In the genomic region with DNA sequence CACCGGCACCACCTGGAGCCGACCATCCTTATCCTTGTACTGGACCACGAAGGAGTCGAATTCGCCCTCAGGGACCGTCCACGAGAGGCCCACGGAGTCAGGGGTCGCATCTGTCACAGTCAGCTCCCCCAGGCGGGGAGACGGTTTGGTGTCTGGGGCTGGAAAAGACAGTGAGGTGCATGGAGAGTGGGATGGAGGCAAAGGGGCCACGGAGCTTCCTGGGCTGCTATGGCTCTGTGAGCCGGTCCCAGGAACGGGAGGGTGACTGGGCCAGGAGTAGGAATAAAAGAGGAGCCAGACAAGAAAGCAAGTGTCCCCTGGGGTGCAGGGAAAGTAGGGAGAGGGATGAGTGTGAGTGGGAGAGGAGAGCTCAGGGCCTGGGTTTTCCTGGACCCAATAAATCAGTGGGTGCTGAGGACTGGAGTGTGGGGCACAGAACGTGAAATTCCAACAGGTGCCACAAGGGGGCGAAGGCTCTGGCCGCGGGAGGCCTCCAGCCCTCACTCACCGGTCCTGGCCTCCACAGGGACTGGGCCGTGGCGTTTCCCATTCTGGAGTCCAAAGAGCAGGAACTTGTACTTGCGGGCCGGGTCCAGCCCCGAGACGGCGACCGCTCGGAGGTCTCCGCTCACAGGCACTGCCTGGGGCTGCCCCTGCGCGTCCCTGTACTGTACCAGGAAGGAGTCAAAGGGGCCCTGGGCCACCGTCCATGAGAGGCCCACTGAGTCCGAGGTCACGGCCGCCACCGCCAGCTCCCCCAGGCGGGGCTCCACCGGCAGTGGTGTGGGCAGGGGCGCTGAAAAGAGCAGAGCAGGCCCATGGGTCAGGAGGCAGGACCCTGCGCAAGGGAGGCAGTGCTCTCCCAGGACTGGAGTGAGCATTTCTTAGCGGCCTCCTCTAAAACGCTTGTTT, we compare ENCODE assay signal across 1 cellular context.
A peak's percentile ranks its signal among the peaks of the same experiment; 100 is the strongest.
TF ChIP-seq lines count a peak whose summit lies in the region.

No MANE protein-coding gene starts in this region.

TF ChIP-seq in HepG2, 621 proteins besides CTCF, POLR2A, EP300 and RAD21 (continued from another document and continues in another):
- TF ChIP-seq, protein P1, sequence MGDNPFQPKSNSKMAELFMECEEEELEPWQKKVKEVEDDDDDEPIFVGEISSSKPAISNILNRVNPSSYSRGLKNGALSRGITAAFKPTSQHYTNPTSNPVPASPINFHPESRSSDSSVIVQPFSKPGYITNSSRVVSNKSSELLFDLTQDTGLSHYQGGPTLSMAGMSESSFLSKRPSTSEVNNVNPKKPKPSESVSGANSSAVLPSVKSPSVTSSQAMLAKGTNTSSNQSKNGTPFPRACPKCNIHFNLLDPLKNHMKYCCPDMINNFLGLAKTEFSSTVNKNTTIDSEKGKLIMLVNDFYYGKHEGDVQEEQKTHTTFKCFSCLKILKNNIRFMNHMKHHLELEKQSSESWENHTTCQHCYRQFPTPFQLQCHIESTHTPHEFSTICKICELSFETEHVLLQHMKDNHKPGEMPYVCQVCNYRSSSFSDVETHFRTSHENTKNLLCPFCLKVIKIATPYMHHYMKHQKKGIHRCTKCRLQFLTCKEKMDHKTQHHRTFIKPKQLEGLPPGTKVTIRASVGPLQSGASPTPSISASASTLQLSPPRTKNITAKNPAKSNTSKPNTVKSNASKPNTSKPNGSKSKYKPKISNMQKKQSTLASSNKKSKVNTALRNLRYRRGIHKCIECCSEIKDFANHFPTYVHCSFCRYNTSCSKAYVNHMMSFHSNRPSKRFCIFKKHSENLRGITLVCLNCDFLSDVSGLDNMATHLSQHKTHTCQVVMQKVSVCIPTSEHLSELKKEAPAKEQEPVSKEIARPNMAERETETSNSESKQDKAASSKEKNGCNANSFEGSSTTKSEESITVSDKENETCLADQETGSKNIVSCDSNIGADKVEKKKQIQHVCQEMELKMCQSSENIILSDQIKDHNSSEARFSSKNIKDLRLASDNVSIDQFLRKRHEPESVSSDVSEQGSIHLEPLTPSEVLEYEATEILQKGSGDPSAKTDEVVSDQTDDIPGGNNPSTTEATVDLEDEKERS (CRISPR knock-in tag; IDR thresholded peaks at IDR 0.05): peak; percentile 95
- TF ChIP-seq, protein P2, sequence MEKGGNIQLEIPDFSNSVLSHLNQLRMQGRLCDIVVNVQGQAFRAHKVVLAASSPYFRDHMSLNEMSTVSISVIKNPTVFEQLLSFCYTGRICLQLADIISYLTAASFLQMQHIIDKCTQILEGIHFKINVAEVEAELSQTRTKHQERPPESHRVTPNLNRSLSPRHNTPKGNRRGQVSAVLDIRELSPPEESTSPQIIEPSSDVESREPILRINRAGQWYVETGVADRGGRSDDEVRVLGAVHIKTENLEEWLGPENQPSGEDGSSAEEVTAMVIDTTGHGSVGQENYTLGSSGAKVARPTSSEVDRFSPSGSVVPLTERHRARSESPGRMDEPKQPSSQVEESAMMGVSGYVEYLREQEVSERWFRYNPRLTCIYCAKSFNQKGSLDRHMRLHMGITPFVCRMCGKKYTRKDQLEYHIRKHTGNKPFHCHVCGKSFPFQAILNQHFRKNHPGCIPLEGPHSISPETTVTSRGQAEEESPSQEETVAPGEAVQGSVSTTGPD (CRISPR knock-in tag; IDR thresholded peaks at IDR 0.05): no peak
- peak; percentile 83 for TF ChIP-seq ZSCAN25 (CRISPR knock-in tag; IDR thresholded peaks at IDR 0.05)
- TF ChIP-seq SRSF1 (optimal IDR thresholded peaks at IDR 0.05; ENCODE audit: low read depth, low read length): peak; percentile 81
- TF ChIP-seq SETDB1 (CRISPR knock-in tag; IDR thresholded peaks at IDR 0.05; ENCODE audit: borderline replicate concordance): no peak
- TF ChIP-seq, protein P3, sequence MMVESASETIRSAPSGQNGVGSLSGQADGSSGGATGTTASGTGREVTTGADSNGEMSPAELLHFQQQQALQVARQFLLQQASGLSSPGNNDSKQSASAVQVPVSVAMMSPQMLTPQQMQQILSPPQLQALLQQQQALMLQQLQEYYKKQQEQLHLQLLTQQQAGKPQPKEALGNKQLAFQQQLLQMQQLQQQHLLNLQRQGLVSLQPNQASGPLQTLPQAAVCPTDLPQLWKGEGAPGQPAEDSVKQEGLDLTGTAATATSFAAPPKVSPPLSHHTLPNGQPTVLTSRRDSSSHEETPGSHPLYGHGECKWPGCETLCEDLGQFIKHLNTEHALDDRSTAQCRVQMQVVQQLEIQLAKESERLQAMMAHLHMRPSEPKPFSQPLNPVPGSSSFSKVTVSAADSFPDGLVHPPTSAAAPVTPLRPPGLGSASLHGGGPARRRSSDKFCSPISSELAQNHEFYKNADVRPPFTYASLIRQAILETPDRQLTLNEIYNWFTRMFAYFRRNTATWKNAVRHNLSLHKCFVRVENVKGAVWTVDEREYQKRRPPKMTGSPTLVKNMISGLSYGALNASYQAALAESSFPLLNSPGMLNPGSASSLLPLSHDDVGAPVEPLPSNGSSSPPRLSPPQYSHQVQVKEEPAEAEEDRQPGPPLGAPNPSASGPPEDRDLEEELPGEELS (CRISPR knock-in tag; IDR thresholded peaks at IDR 0.05): peak; percentile 48; the same call in 1 of the 2 replicates
- no peak for TF ChIP-seq RBM22 (optimal IDR thresholded peaks at IDR 0.05; ENCODE audit: low read length)
- TF ChIP-seq, protein P4, sequence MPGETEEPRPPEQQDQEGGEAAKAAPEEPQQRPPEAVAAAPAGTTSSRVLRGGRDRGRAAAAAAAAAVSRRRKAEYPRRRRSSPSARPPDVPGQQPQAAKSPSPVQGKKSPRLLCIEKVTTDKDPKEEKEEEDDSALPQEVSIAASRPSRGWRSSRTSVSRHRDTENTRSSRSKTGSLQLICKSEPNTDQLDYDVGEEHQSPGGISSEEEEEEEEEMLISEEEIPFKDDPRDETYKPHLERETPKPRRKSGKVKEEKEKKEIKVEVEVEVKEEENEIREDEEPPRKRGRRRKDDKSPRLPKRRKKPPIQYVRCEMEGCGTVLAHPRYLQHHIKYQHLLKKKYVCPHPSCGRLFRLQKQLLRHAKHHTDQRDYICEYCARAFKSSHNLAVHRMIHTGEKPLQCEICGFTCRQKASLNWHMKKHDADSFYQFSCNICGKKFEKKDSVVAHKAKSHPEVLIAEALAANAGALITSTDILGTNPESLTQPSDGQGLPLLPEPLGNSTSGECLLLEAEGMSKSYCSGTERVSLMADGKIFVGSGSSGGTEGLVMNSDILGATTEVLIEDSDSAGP (CRISPR knock-in tag; IDR thresholded peaks at IDR 0.05; ENCODE audit: borderline replicate concordance): peak; percentile 92; the same call in 1 of the 2 replicates
- no peak for TF ChIP-seq KDM1A (CRISPR knock-in tag; IDR thresholded peaks at IDR 0.05)
- TF ChIP-seq, protein P5, sequence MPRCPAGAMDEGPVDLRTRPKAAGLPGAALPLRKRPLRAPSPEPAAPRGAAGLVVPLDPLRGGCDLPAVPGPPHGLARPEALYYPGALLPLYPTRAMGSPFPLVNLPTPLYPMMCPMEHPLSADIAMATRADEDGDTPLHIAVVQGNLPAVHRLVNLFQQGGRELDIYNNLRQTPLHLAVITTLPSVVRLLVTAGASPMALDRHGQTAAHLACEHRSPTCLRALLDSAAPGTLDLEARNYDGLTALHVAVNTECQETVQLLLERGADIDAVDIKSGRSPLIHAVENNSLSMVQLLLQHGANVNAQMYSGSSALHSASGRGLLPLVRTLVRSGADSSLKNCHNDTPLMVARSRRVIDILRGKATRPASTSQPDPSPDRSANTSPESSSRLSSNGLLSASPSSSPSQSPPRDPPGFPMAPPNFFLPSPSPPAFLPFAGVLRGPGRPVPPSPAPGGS (CRISPR knock-in tag; IDR thresholded peaks at IDR 0.05): peak; percentile 85
- TF ChIP-seq, protein P6, sequence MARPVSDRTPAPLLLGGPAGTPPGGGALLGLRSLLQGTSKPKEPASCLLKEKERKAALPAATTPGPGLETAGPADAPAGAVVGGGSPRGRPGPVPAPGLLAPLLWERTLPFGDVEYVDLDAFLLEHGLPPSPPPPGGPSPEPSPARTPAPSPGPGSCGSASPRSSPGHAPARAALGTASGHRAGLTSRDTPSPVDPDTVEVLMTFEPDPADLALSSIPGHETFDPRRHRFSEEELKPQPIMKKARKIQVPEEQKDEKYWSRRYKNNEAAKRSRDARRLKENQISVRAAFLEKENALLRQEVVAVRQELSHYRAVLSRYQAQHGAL (CRISPR knock-in tag; IDR thresholded peaks at IDR 0.05; ENCODE audit: not compliant biosample characterization): no peak
- TF ChIP-seq NFATC3 (CRISPR knock-in tag; IDR thresholded peaks at IDR 0.05): peak; percentile 69; the same call in 1 of the 2 replicates
- TF ChIP-seq MIER3 (CRISPR knock-in tag; IDR thresholded peaks at IDR 0.05; ENCODE audit: borderline replicate concordance): no peak; the same call in 1 of the 2 replicates
- TF ChIP-seq TBL1XR1 (IDR thresholded peaks at IDR 0.05; ENCODE audit: borderline replicate concordance, low read length, partially characterized antibody): no peak
- TF ChIP-seq HCFC1 (IDR thresholded peaks at IDR 0.05; ENCODE audit: low read depth, low read length): no peak
- no peak for TF ChIP-seq ZNF329 (CRISPR knock-in tag; IDR thresholded peaks at IDR 0.05; ENCODE audit: low read depth)
- no peak for TF ChIP-seq FOXP1 (IDR thresholded peaks at IDR 0.05)
- no peak for TF ChIP-seq FOXP1 (CRISPR knock-in tag; IDR thresholded peaks at IDR 0.05)
- TF ChIP-seq AKAP8 (CRISPR knock-in tag; IDR thresholded peaks at IDR 0.05): no peak
- peak; percentile 90 for TF ChIP-seq POLR2G (IDR thresholded peaks at IDR 0.05; ENCODE audit: low read depth, low read length)
- no peak for TF ChIP-seq ZNF652 (CRISPR knock-in tag; IDR thresholded peaks at IDR 0.05; ENCODE audit: borderline replicate concordance, low read depth)
- TF ChIP-seq ZSCAN22 (CRISPR knock-in tag; IDR thresholded peaks at IDR 0.05): no peak
- TF ChIP-seq ZNF17 (CRISPR knock-in tag; IDR thresholded peaks at IDR 0.05): no peak
- TF ChIP-seq KLF9 (CRISPR knock-in tag; IDR thresholded peaks at IDR 0.05; ENCODE audit: low read depth): no peak
- TF ChIP-seq MYC (CRISPR knock-in tag; IDR thresholded peaks at IDR 0.05; ENCODE audit: borderline replicate concordance): peak; percentile 83; the same call in 1 of the 2 replicates
- TF ChIP-seq, protein P7, sequence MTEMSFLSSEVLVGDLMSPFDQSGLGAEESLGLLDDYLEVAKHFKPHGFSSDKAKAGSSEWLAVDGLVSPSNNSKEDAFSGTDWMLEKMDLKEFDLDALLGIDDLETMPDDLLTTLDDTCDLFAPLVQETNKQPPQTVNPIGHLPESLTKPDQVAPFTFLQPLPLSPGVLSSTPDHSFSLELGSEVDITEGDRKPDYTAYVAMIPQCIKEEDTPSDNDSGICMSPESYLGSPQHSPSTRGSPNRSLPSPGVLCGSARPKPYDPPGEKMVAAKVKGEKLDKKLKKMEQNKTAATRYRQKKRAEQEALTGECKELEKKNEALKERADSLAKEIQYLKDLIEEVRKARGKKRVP (CRISPR knock-in tag; IDR thresholded peaks at IDR 0.05): no peak
- TF ChIP-seq, protein P8, sequence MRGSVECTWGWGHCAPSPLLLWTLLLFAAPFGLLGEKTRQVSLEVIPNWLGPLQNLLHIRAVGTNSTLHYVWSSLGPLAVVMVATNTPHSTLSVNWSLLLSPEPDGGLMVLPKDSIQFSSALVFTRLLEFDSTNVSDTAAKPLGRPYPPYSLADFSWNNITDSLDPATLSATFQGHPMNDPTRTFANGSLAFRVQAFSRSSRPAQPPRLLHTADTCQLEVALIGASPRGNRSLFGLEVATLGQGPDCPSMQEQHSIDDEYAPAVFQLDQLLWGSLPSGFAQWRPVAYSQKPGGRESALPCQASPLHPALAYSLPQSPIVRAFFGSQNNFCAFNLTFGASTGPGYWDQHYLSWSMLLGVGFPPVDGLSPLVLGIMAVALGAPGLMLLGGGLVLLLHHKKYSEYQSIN (CRISPR knock-in tag; IDR thresholded peaks at IDR 0.05; ENCODE audit: borderline replicate concordance): no peak
- TF ChIP-seq ZNF543 (CRISPR knock-in tag; IDR thresholded peaks at IDR 0.05): peak; percentile 86; the same call in 1 of the 2 replicates
- 0 out of 2 replicates have a peak, but pooled peaks have one; percentile 72 for TF ChIP-seq PCBP1 (IDR thresholded peaks at IDR 0.05; ENCODE audit: borderline replicate concordance, low read depth, low read length)
- TF ChIP-seq, protein P9, sequence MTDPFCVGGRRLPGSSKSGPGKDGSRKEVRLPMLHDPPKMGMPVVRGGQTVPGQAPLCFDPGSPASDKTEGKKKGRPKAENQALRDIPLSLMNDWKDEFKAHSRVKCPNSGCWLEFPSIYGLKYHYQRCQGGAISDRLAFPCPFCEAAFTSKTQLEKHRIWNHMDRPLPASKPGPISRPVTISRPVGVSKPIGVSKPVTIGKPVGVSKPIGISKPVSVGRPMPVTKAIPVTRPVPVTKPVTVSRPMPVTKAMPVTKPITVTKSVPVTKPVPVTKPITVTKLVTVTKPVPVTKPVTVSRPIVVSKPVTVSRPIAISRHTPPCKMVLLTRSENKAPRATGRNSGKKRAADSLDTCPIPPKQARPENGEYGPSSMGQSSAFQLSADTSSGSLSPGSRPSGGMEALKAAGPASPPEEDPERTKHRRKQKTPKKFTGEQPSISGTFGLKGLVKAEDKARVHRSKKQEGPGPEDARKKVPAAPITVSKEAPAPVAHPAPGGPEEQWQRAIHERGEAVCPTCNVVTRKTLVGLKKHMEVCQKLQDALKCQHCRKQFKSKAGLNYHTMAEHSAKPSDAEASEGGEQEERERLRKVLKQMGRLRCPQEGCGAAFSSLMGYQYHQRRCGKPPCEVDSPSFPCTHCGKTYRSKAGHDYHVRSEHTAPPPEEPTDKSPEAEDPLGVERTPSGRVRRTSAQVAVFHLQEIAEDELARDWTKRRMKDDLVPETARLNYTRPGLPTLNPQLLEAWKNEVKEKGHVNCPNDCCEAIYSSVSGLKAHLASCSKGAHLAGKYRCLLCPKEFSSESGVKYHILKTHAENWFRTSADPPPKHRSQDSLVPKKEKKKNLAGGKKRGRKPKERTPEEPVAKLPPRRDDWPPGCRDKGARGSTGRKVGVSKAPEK (CRISPR knock-in tag; IDR thresholded peaks at IDR 0.05; ENCODE audit: borderline replicate concordance): no peak
- TF ChIP-seq, protein P10, sequence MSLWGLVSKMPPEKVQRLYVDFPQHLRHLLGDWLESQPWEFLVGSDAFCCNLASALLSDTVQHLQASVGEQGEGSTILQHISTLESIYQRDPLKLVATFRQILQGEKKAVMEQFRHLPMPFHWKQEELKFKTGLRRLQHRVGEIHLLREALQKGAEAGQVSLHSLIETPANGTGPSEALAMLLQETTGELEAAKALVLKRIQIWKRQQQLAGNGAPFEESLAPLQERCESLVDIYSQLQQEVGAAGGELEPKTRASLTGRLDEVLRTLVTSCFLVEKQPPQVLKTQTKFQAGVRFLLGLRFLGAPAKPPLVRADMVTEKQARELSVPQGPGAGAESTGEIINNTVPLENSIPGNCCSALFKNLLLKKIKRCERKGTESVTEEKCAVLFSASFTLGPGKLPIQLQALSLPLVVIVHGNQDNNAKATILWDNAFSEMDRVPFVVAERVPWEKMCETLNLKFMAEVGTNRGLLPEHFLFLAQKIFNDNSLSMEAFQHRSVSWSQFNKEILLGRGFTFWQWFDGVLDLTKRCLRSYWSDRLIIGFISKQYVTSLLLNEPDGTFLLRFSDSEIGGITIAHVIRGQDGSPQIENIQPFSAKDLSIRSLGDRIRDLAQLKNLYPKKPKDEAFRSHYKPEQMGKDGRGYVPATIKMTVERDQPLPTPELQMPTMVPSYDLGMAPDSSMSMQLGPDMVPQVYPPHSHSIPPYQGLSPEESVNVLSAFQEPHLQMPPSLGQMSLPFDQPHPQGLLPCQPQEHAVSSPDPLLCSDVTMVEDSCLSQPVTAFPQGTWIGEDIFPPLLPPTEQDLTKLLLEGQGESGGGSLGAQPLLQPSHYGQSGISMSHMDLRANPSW (CRISPR knock-in tag; IDR thresholded peaks at IDR 0.05; ENCODE audit: borderline replicate concordance): no peak
- no peak for TF ChIP-seq SRF (IDR thresholded peaks at IDR 0.05; ENCODE audit: low read depth, low read length)
- TF ChIP-seq NCOA5 (CRISPR knock-in tag; IDR thresholded peaks at IDR 0.05): no peak
- peak; percentile 83; the same call in 1 of the 2 replicates for TF ChIP-seq ZNF766 (CRISPR knock-in tag; IDR thresholded peaks at IDR 0.05; ENCODE audit: borderline replicate concordance)
